ENCODE assay signal across 12 cellular contexts in the genomic region with DNA sequence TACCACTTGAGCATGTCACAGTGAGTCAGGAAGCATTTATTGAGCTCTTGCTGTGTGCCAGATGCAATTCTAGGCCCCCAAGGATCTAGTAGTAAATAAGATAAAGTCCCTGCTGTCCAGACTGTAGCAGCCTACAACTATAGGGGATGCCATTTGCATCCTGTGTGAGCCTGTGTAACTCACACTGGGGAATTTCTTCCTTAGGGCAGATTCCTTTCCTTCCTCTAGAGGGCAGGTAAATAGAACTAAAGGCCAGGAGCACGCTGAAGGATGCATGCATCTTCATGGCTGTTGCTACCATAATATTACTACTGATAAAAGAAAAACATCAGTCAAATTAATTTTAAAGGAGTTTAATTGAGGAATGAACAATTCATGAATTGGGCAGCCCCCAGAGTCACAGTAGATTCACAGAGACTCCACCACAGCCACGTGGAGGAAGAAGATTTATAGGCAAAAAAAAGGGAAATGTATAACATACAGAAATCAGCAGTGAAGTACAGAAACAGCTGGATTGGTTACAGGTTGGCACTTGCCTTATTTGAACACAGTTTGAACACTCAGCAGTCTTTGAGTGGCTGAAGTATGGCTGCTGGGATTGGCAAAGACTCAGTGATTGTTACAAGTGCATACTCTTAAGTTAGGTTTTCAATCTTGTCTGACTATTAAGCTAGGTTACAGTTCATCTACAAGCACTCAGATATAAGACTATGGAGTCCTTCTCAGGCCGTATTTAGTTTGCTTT.
DNase-seq lines count a peak whose midpoint lies in the region; ATAC-seq and TF ChIP-seq lines count a peak whose summit lies in the region.
"Had no signal": no experiment of that assay in that cellular context is flagged by ENCODE, and none has a peak within 500 bp of the region (broad histone marks: within the 10 kb centered on the region; RNA-seq: fewer than 3 reads in every experiment).

No MANE protein-coding gene starts in this region.

- H2AFZ ChIP-seq in PC-9: no peak overlapping the region

- TF ChIP-seq POLR2A in breast epithelium (IDR thresholded peaks at IDR 0.05): no peak

- no peaks in the 10 kb centered on the region for H3K9me2 ChIP-seq in PC-9 (ENCODE audit: insufficient read depth)

- DNase-seq in MCF 10A (ENCODE audit: unreplicated experiment) (peak; percentile 22), breast epithelium (ENCODE audit: low spot score in 2 of 2) (no peak), PC-9 (no peak), fibroblast of mammary gland (ENCODE audit: low read depth) (no peak), type B pancreatic cell (ENCODE audit: extremely low spot score, unreplicated experiment) (no peak), GM19238 (ENCODE audit: insufficient read length, low spot score) (no peak), T-helper 9 cell (no peak)
- DNase-seq: effector CD8-positive, alpha-beta T cell; NCI-H774; testis had no signal

- intact Hi-C loops in MCF 10A (cut with micrococcal nuclease): no loop called here
- intact Hi-C loops in breast epithelium (cut with DNase I; ENCODE audit: low total_unique reads): no loop called here
- intact Hi-C loops in PC-9 (cut with micrococcal nuclease; ENCODE audit: unreplicated experiment): loop anchor here (1.0 to 5.0 kb wide), 2 partner anchors 65 to 1335 kb away; no protein-coding TSS in a partner anchor

- no peaks in the 10 kb centered on the region for H3K79me2 ChIP-seq in PC-9 (ENCODE audit: low read depth)

- H3K4me3 ChIP-seq in breast epithelium (no peak overlapping the region), PC-9 (no peak overlapping the region), fibroblast of mammary gland (ENCODE audit: control insufficient read depth, low read depth, low read length) (no peak overlapping the region)
- H3K4me3 ChIP-seq: testis had no signal

- H3K9me3 ChIP-seq in breast epithelium (no peaks in the 10 kb centered on the region), PC-9 (ENCODE audit: insufficient read depth, low read depth) (no peaks in the 10 kb centered on the region)
- H3K9me3 ChIP-seq: testis had no signal

- H3K4me3 Mint-ChIP-seq in MCF 10A (ENCODE audit: unreplicated experiment) (no peak overlapping the region), type B pancreatic cell (no peak overlapping the region)
- H3K4me3 Mint-ChIP-seq: activated naive CD4-positive, alpha-beta T cell treated with anti-CD3 and anti-CD28 coated beads, Interleukin-2, amount 50 U/mL, for 24 hours had no signal

- POLR2A ChIA-PET in MCF 10A (lab: Yijun Ruan, JAX) (interaction anchor here (0.6 kb wide), 2 partner anchors 1360 to 1471 kb away, joined by 3 read pairs; no protein-coding TSS in a partner anchor), PC-9 (lab: Charles Lee; ENCODE audit: unreplicated experiment) (no interaction called here)

- no peak overlapping the region for H3K4me2 ChIP-seq in PC-9

- no peaks in the 10 kb centered on the region for H4K20me1 ChIP-seq in PC-9 (ENCODE audit: insufficient read depth)

- peaks cover 18% of the 10 kb centered on the region for H3K4me1 Mint-ChIP-seq in MCF 10A (ENCODE audit: insufficient read depth, unreplicated experiment)
- H3K4me1 Mint-ChIP-seq in type B pancreatic cell (ENCODE audit: unreplicated experiment): no peaks in the 10 kb centered on the region
- H3K4me1 Mint-ChIP-seq: activated naive CD4-positive, alpha-beta T cell treated with anti-CD3 and anti-CD28 coated beads, Interleukin-2, amount 50 U/mL, for 24 hours had no signal

- H3K27me3 Mint-ChIP-seq in MCF 10A (ENCODE audit: insufficient read depth, unreplicated experiment) (no peaks in the 10 kb centered on the region), type B pancreatic cell (peaks cover 22% of the 10 kb centered on the region)

- H3K9me3 Mint-ChIP-seq in MCF 10A (ENCODE audit: unreplicated experiment): peaks cover 20% of the 10 kb centered on the region
- peaks cover 8% of the 10 kb centered on the region for H3K9me3 Mint-ChIP-seq in type B pancreatic cell

- CTCF ChIA-PET in MCF 10A (lab: Yijun Ruan, JAX) (interaction anchor here (0.5 to 2.6 kb wide), 11 partner anchors 11 to 193 kb away, joined by 3 to 8 read pairs (median 3); no protein-coding TSS in a partner anchor), PC-9 (lab: Charles Lee) (interaction anchor here (0.7 kb wide), 1 partner anchor 1278 kb away, joined by 3 read pairs; no protein-coding TSS in a partner anchor)

- H3K27ac Mint-ChIP-seq in MCF 10A (ENCODE audit: low read depth, unreplicated experiment): no peak overlapping the region
- no peak overlapping the region for H3K27ac Mint-ChIP-seq in type B pancreatic cell
- H3K27ac Mint-ChIP-seq: activated naive CD4-positive, alpha-beta T cell treated with anti-CD3 and anti-CD28 coated beads, Interleukin-2, amount 50 U/mL, for 24 hours had no signal

- no TSS peak for BruUV-seq in MCF 10A (replicated peaks; lab: Mats Ljungman, UMichigan)
- BruUV-seq in PC-9 (replicated peaks; lab: Mats Ljungman, UMichigan): no TSS peak

- H3K4me1 ChIP-seq in breast epithelium (no peaks in the 10 kb centered on the region), PC-9 (replicated peaks; ENCODE audit: insufficient read depth) (no peaks in the 10 kb centered on the region)
- H3K4me1 ChIP-seq: testis had no signal

- H3K27me3 ChIP-seq in breast epithelium (no peaks in the 10 kb centered on the region), PC-9 (ENCODE audit: insufficient read depth, low read depth) (no peaks in the 10 kb centered on the region)
- H3K27me3 ChIP-seq: testis had no signal

- H3K27ac ChIP-seq in breast epithelium: no peak overlapping the region
- no peak overlapping the region for H3K27ac ChIP-seq in PC-9
- H3K27ac ChIP-seq: testis had no signal

- no peaks in the 10 kb centered on the region for H3F3A ChIP-seq in PC-9 (ENCODE audit: insufficient read depth, low read depth)

- no peak for ATAC-seq in HG03520 (IDR thresholded peaks at IDR 0.05; ENCODE audit: unreplicated experiment)

- H3K36me3 Mint-ChIP-seq in MCF 10A (ENCODE audit: insufficient read depth, unreplicated experiment): peaks cover 6% of the 10 kb centered on the region
- H3K36me3 Mint-ChIP-seq in type B pancreatic cell: peaks cover 9% of the 10 kb centered on the region
- H3K36me3 Mint-ChIP-seq: activated naive CD4-positive, alpha-beta T cell treated with anti-CD3 and anti-CD28 coated beads, Interleukin-2, amount 50 U/mL, for 24 hours had no signal

- TF ChIP-seq CTCF in MCF 10A (IDR thresholded peaks at IDR 0.05; ENCODE audit: unreplicated experiment) (peak; percentile 10), breast epithelium (IDR thresholded peaks at IDR 0.05) (no peak), PC-9 (conservative IDR thresholded peaks at IDR 0.05) (peak; percentile 54), fibroblast of mammary gland (conservative IDR thresholded peaks at IDR 0.05; ENCODE audit: control insufficient read depth, insufficient read depth, low read depth, low read length) (peak; percentile 20), type B pancreatic cell (conservative IDR thresholded peaks at IDR 0.05) (peak; percentile 50)

- H3K36me3 ChIP-seq in breast epithelium (no peaks in the 10 kb centered on the region), PC-9 (ENCODE audit: low read depth) (no peaks in the 10 kb centered on the region)

Comparison
In these comparisons a context has a peak if more than half of its experiments do, and no peak if none do; other contexts are left out.
1. CTCF ChIP-seq: peak in MCF 10A (single experiment), PC-9 (single experiment), fibroblast of mammary gland (single experiment) and type B pancreatic cell (single experiment); none in breast epithelium (0 of 3).